9 cellular contexts compared by ENCODE assay signal in genomic region chr1:111204211-111204883, GRCh38. TPM values are rescaled to one million over a fixed set of nuclear protein-coding genes. Genes with fewer than 3 reads are reported as not detected.
DNase-seq lines count a peak whose midpoint lies in the region; ATAC-seq and TF ChIP-seq lines count a peak whose summit lies in the region.
"Had no signal": no experiment of that assay in that cellular context is flagged by ENCODE, and none has a peak within 500 bp of the region (broad histone marks: within the 10 kb centered on the region; RNA-seq: fewer than 3 reads in every experiment).

No MANE protein-coding gene starts in this region.

- intact Hi-C loops in body of pancreas (cut with DNase I), result no loop called here

- TF ChIP-seq CTCF in BE2C (IDR thresholded peaks at IDR 0.05; ENCODE audit: low read depth, low read length) (no peak), body of pancreas (IDR thresholded peaks at IDR 0.05) (no peak), lung (IDR thresholded peaks at IDR 0.05; ENCODE audit: control extremely low read depth, extremely low read depth) (no peak)

- H3K4me3 ChIP-seq in BE2C (ENCODE audit: low read depth, low read length) (peak overlapping the region; percentile 30), body of pancreas (peak overlapping the region; percentile 66 to 94), lung (peak overlapping the region; percentile 70)

- TF ChIP-seq POLR2A in body of pancreas (IDR thresholded peaks at IDR 0.05), result peak; percentile 67 to 76 (median 70)

- 1 to 3% methylated on average over 22 to 56 of the region's 58 CpGs for WGBS in body of pancreas, 2 donors
- WGBS in lung, 2 donors, result 1 to 4% methylated on average over 49 to 58 of the region's 58 CpGs

- peaks cover 53% of the 10 kb centered on the region for H3K4me1 Mint-ChIP-seq in T-helper 1 cell treated with Interleukin-12 subunit alpha and Interleukin-12 subunit beta and Interleukin-4 antibody, amounts not matched to agents 30 μg/mL and 1 μg/mL, for 36 hours (ENCODE audit: low read depth)
- H3K4me1 Mint-ChIP-seq in stimulated activated effector memory CD8-positive, alpha-beta T cell treated with anti-CD3 and anti-CD28 coated beads, Interleukin-12 subunit alpha, Interleukin-12 subunit beta, amount 100 ng/mL, for 72 hours, result peaks cover 56% of the 10 kb centered on the region

- no peaks in the 10 kb centered on the region for H3K9me3 ChIP-seq in BE2C
- no peaks in the 10 kb centered on the region for H3K9me3 ChIP-seq in body of pancreas
- H3K9me3 ChIP-seq in lung (ENCODE audit: control insufficient read depth in 2 of 2, insufficient read depth in 1 of 2, low read length in 1 of 2), result no peaks in the 10 kb centered on the region

- H3K27me3 Mint-ChIP-seq in T-helper 1 cell treated with Interleukin-12 subunit alpha and Interleukin-12 subunit beta and Interleukin-4 antibody, amounts not matched to agents 30 μg/mL and 1 μg/mL, for 36 hours (ENCODE audit: low read depth), result peaks cover 3% of the 10 kb centered on the region

- peak overlapping the region; percentile 86 for H3K27ac Mint-ChIP-seq in T-helper 1 cell treated with Interleukin-12 subunit alpha and Interleukin-12 subunit beta and Interleukin-4 antibody, amounts not matched to agents 30 μg/mL and 1 μg/mL, for 36 hours
- H3K27ac Mint-ChIP-seq in stimulated activated effector memory CD8-positive, alpha-beta T cell treated with anti-CD3 and anti-CD28 coated beads, Interleukin-12 subunit alpha, Interleukin-12 subunit beta, amount 100 ng/mL, for 72 hours, result peak overlapping the region; percentile 97

- no peaks in the 10 kb centered on the region for H3K4me1 ChIP-seq in BE2C
- H3K4me1 ChIP-seq in body of pancreas, result peaks cover 54% of the 10 kb centered on the region
- H3K4me1 ChIP-seq in lung (ENCODE audit: control insufficient read depth in 2 of 2, insufficient read depth in 2 of 2, low read length in 2 of 2), result peaks cover 0 to 28% of the 10 kb centered on the region in 2 donors

- H3K27me3 ChIP-seq in BE2C, result peaks cover 46% of the 10 kb centered on the region
- H3K27me3 ChIP-seq in body of pancreas, result no peaks in the 10 kb centered on the region
- no peaks in the 10 kb centered on the region for H3K27me3 ChIP-seq in lung (ENCODE audit: control insufficient read depth, insufficient read depth)

- ATAC-seq in GM19043 (IDR thresholded peaks at IDR 0.05; ENCODE audit: low read depth, unreplicated experiment) (peak; percentile 53), HG03196 (IDR thresholded peaks at IDR 0.05; ENCODE audit: unreplicated experiment) (peak; percentile 70), body of pancreas (peak; percentile 81), lung (ENCODE audit: insufficient read depth, low FRiP score) (peak; percentile 83)
- ATAC-seq in stimulated activated effector memory CD8-positive, alpha-beta T cell treated with anti-CD3 and anti-CD28 coated beads, Interleukin-12 subunit alpha, Interleukin-12 subunit beta, amount 100 ng/mL, for 72 hours, result peak; percentile 81

- H3K36me3 ChIP-seq in BE2C (no peaks in the 10 kb centered on the region), body of pancreas (replicated peaks in 1 of 2; ENCODE audit: insufficient read depth in 1 of 2, low read depth in 2 of 2) (no peaks in the 10 kb centered on the region), lung (ENCODE audit: control insufficient read depth in 2 of 2, insufficient read depth in 2 of 2, low read length in 2 of 2) (no peaks in the 10 kb centered on the region)

- DNase-seq in BE2C (no peak), body of pancreas (peak; percentile 70 to 76 (median 74)), lung (ENCODE audit: low spot score) (peak; percentile 84), cortex of kidney (lab: John Stamatoyannopoulos, UW) (no peak)
- peak; percentile 55 to 86 for DNase-seq in stimulated activated effector memory CD8-positive, alpha-beta T cell treated with anti-CD3 and anti-CD28 coated beads, Interleukin-12 subunit alpha, Interleukin-12 subunit beta, amount 100 ng/mL, for 72 hours (ENCODE audit: low spot score in 2 of 2)

- H3K27ac ChIP-seq in body of pancreas (peak overlapping the region; percentile 83 to 98 (median 94)), lung (ENCODE audit: low read depth in 1 of 2, low read length in 1 of 2) (peak overlapping the region in 1 of 2 donors; percentile 96)

- H3K36me3 Mint-ChIP-seq in T-helper 1 cell treated with Interleukin-12 subunit alpha and Interleukin-12 subunit beta and Interleukin-4 antibody, amounts not matched to agents 30 μg/mL and 1 μg/mL, for 36 hours (ENCODE audit: low read depth), result peaks cover 7% of the 10 kb centered on the region
- H3K36me3 Mint-ChIP-seq in stimulated activated effector memory CD8-positive, alpha-beta T cell treated with anti-CD3 and anti-CD28 coated beads, Interleukin-12 subunit alpha, Interleukin-12 subunit beta, amount 100 ng/mL, for 72 hours, result peaks cover 30% of the 10 kb centered on the region

- no peaks in the 10 kb centered on the region for H3K9me3 Mint-ChIP-seq in T-helper 1 cell treated with Interleukin-12 subunit alpha and Interleukin-12 subunit beta and Interleukin-4 antibody, amounts not matched to agents 30 μg/mL and 1 μg/mL, for 36 hours
- H3K9me3 Mint-ChIP-seq in stimulated activated effector memory CD8-positive, alpha-beta T cell treated with anti-CD3 and anti-CD28 coated beads, Interleukin-12 subunit alpha, Interleukin-12 subunit beta, amount 100 ng/mL, for 72 hours, result no peaks in the 10 kb centered on the region

- H3K4me3 Mint-ChIP-seq in T-helper 1 cell treated with Interleukin-12 subunit alpha and Interleukin-12 subunit beta and Interleukin-4 antibody, amounts not matched to agents 30 μg/mL and 1 μg/mL, for 36 hours, result peak overlapping the region; percentile 78
- H3K4me3 Mint-ChIP-seq in stimulated activated effector memory CD8-positive, alpha-beta T cell treated with anti-CD3 and anti-CD28 coated beads, Interleukin-12 subunit alpha, Interleukin-12 subunit beta, amount 100 ng/mL, for 72 hours, result peak overlapping the region; percentile 90

RNA-seq across cellular contexts. Expression of gene DENND2D, which starts 3.9 kb away (rescaled TPM):
- not detected for polyA plus RNA-seq in BE2C (2012; ENCODE audit: insufficient read depth, insufficient read length, low read depth)
- total RNA-seq in body of pancreas (10 to 100 TPM; 16.1 to 35.3 TPM), lung (10 to 100 TPM; 39.3 to 61.6 TPM)
- 10 to 100 TPM; 49.5 to 71.7 TPM for polyA plus RNA-seq in lung
- total RNA-seq: HT1080 had no signal

RNA-seq across cellular contexts. Expression of gene CHI3L2, which starts 23.2 kb away (rescaled TPM):
- polyA plus RNA-seq in BE2C (2012; ENCODE audit: insufficient read depth, insufficient read length, low read depth), result 0.62 TPM
- not detected for total RNA-seq in body of pancreas
- 100 to 1,000 TPM in 1 of 2 donors, 10 to 100 TPM in 1; 30.1 to 298 TPM for total RNA-seq in lung
- 100 to 1,000 TPM in 1 of 2 donors, 10 to 100 TPM in 1; 75.6 to 206 TPM for polyA plus RNA-seq in lung

Comparison
In these comparisons a context has a peak if more than half of its experiments do, and no peak if none do; other contexts are left out.
1. DNase-seq: peak in body of pancreas (4 of 4), lung (single experiment) and stimulated activated effector memory CD8-positive, alpha-beta T cell treated with anti-CD3 and anti-CD28 coated beads, Interleukin-12 subunit alpha, Interleukin-12 subunit beta, amount 100 ng/mL, for 72 hours (2 of 2); none in BE2C (single experiment) and cortex of kidney (single experiment).
2. H3K4me3 ChIP-seq: peak in every context shown above with its lines; median percentile 80 in body of pancreas; 70 in lung; 30 in BE2C.
3. RNA of gene CHI3L2, which starts 23.2 kb away (total RNA-seq): 30.1 to 298 TPM in lung; not detected in body of pancreas; every median in the first group is over 10 times any median in the second.
4. Peak in every context shown above with its lines, with median percentiles within 50 percentile points of each other: ATAC-seq.